17 cellular contexts compared by ENCODE assay signal in genomic region chrX:2342878-2343277, GRCh38.
DNase-seq lines count a peak whose midpoint lies in the region; ATAC-seq, FAIRE-seq and TF ChIP-seq lines count a peak whose summit lies in the region.
"Had no signal": no experiment of that assay in that cellular context is flagged by ENCODE, and none has a peak within 500 bp of the region (broad histone marks: within the 10 kb centered on the region; RNA-seq: fewer than 3 reads in every experiment).

No MANE protein-coding gene starts in this region.

- FAIRE-seq in K562 (lab: Jason Lieb, UNC): no peak

- no peaks in the 10 kb centered on the region for H3K79me2 ChIP-seq in K562 (ENCODE audit: control insufficient read depth, insufficient read depth, low read length)

- peak; percentile 2 for ATAC-seq in Right ventricle myocardium superior (ENCODE audit: poor library complexity)
- peak; percentile 29; the same call in 1 of the 3 replicates for ATAC-seq in K562
- ATAC-seq in right cardiac atrium: peak in 1 of 2 donors; percentile 7
- no peak for ATAC-seq in HG02763 (IDR thresholded peaks at IDR 0.05; ENCODE audit: unreplicated experiment)
- ATAC-seq: left lung had no signal

- H2AFZ ChIP-seq in K562 (ENCODE audit: low read depth, low read length): peak overlapping the region; percentile 45; the same call in 1 of the 2 replicates

- TF ChIP-seq CTCF in K562 (IDR thresholded peaks at IDR 0.05 in 2 of 3, conservative IDR thresholded peaks at IDR 0.05 in 1 of 3; ENCODE audit: insufficient read depth in 2 of 3, low read depth in 1 of 3, low read length in 3 of 3) (no peak), Peyer's patch (IDR thresholded peaks at IDR 0.05) (no peak)

- DNase-seq in Right ventricle myocardium superior (no peak), cardiac septum (ENCODE audit: low spot score) (no peak), K562 (ENCODE audit: extremely low read depth in 1 of 4, low spot score in 3 of 4) (peak in 1 of 4 experiments; percentile 30), right cardiac atrium (no peak), NCI-H146 (lab: John Stamatoyannopoulos, UW) (no peak), Peyer's patch (no peak)
- DNase-seq in activated CD4-positive, alpha-beta T cell treated with anti-CD3 and anti-CD28 coated beads for 48 hours: no peak
- DNase-seq: 8988T; activated CD4-positive, alpha-beta T cell treated with anti-CD3 and anti-CD28 coated beads, Interleukin-2, amount 50 U/mL, for 4 hours; DMS 273 treated with DMSO at 0.1 percent for 48 hours; left lung; MM.1S; NCI-H2081 treated with DMSO at 0.1 percent for 48 hours; NCI-H748 treated with DMSO at 0.1 percent for 48 hours; stimulated activated naive CD4-positive, alpha-beta T cell treated with Interleukin-2 at 50 U/mL for 16 hours; T-helper 9 cell had no signal

- peak overlapping the region; percentile 56; the same call in 2 of the 3 replicates for H3K27ac ChIP-seq in K562 (ENCODE audit: extremely low read depth, low read depth, low read length)
- H3K27ac ChIP-seq in right cardiac atrium (ENCODE audit: low read length): peak overlapping the region; percentile 96
- H3K27ac ChIP-seq in Peyer's patch: no peak overlapping the region
- H3K27ac ChIP-seq: left lung had no signal

- no peak for TF ChIP-seq EP300 in K562 (IDR thresholded peaks at IDR 0.05; ENCODE audit: low read length)

- no peaks in the 10 kb centered on the region for H3K9me1 ChIP-seq in K562 (ENCODE audit: control insufficient read depth, insufficient read depth, low read length)

- WGBS in K562 (ENCODE audit: insufficient coverage, low coverage, missing lambda C conversion rate): 19% methylated on average over 6 of the region's 7 CpGs
- 66% methylated on average over 7 of the region's 7 CpGs for WGBS in right cardiac atrium

- H3K27me3 ChIP-seq in K562 (ENCODE audit: control insufficient read depth in 2 of 2, insufficient read depth in 2 of 2, low read length in 2 of 2) (no peaks in the 10 kb centered on the region), right cardiac atrium (ENCODE audit: control insufficient read depth, insufficient read depth) (no peaks in the 10 kb centered on the region), Peyer's patch (no peaks in the 10 kb centered on the region)
- H3K27me3 ChIP-seq: left lung had no signal

- H3K4me3 ChIP-seq in K562: no peak overlapping the region
- H3K4me3 ChIP-seq in right cardiac atrium (ENCODE audit: low read length): no peak overlapping the region
- no peak overlapping the region for H3K4me3 ChIP-seq in Peyer's patch
- H3K4me3 ChIP-seq: left lung had no signal

- intact Hi-C loops in Right ventricle myocardium superior (cut with DNase I): no loop called here
- intact Hi-C loops in cardiac septum (cut with DNase I): loop anchor here (2.0 to 5.0 kb wide), 2 partner anchors 22 to 154 kb away; no protein-coding TSS in a partner anchor
- intact Hi-C loops in K562 (cut with micrococcal nuclease): no loop called here
- intact Hi-C loops in right cardiac atrium (cut with DNase I): no loop called here

- H3K4me2 ChIP-seq in K562 (ENCODE audit: insufficient read depth, low read length): peak overlapping the region; percentile 18

- no TSS peak for BruUV-seq in K562 (replicated peaks; lab: Mats Ljungman, UMichigan)

- H4K20me1 ChIP-seq in K562 (replicated peaks; ENCODE audit: control insufficient read depth, insufficient read depth, low read length): no peaks in the 10 kb centered on the region

- CTCF ChIA-PET in K562 (lab: Yijun Ruan, JAX; ENCODE audit: low intra/inter-chr PET ratio): no interaction called here

- TF ChIP-seq POLR2A in K562 (conservative IDR thresholded peaks at IDR 0.05) (no peak), Peyer's patch (IDR thresholded peaks at IDR 0.05) (no peak)

- H3K9me3 ChIP-seq in K562 (replicated peaks; ENCODE audit: control insufficient read depth, insufficient read depth, low read depth, low read length) (no peaks in the 10 kb centered on the region), right cardiac atrium (ENCODE audit: control insufficient read depth, low read length) (no peaks in the 10 kb centered on the region), Peyer's patch (no peaks in the 10 kb centered on the region)

- peaks cover 4 to 10% of the 10 kb centered on the region in 2 experiments; a peak in 3 of 5 replicates for H3K4me1 ChIP-seq in K562 (replicated peaks in 1 of 2; ENCODE audit: control insufficient read depth in 2 of 2, insufficient read depth in 2 of 2, low read length in 2 of 2)
- peaks cover 3% of the 10 kb centered on the region for H3K4me1 ChIP-seq in right cardiac atrium (ENCODE audit: control insufficient read depth, insufficient read depth, low read length)
- H3K4me1 ChIP-seq in Peyer's patch: no peaks in the 10 kb centered on the region
- H3K4me1 ChIP-seq: left lung had no signal

- in situ Hi-C loops in K562 (cut with MboI): no loop called here

- H3K36me3 ChIP-seq in K562 (ENCODE audit: control insufficient read depth, insufficient read depth, low read length) (no peaks in the 10 kb centered on the region), Peyer's patch (peaks cover 0 to 6% (median 0%) of the 10 kb centered on the region in 3 donors)

- no peak for TF ChIP-seq RAD21 in K562 (CRISPR knock-in tag; conservative IDR thresholded peaks at IDR 0.05 in 1 of 2, IDR thresholded peaks at IDR 0.05 in 1 of 2)

- no peak overlapping the region for H3K9ac ChIP-seq in K562 (ENCODE audit: insufficient read depth in 1 of 2, low read depth in 2 of 2, low read length in 2 of 2)

- POLR2A ChIA-PET in K562 (lab: Yijun Ruan, JAX): no interaction called here

TF ChIP-seq in K562, 482 proteins besides CTCF, POLR2A, EP300 and RAD21 (continues in another document):
- 0 out of 4 replicates have a peak, but pooled peaks of 1 of the 2 experiments have one; percentile 50 for TF ChIP-seq TEAD1 (CRISPR knock-in tag; IDR thresholded peaks at IDR 0.05)
- TF ChIP-seq ARID1B (IDR thresholded peaks at IDR 0.05): peak; percentile 31; the same call in 1 of the 2 replicates
- TF ChIP-seq ZNF592 (IDR thresholded peaks at IDR 0.05): peak; percentile 76; the same call in 1 of the 2 replicates
- TF ChIP-seq STAT5A (IDR thresholded peaks at IDR 0.05; ENCODE audit: borderline replicate concordance, low read length): no peak
- TF ChIP-seq KLF6 (CRISPR knock-in tag; IDR thresholded peaks at IDR 0.05; ENCODE audit: borderline replicate concordance): no peak
- TF ChIP-seq CBX3 (IDR thresholded peaks at IDR 0.05; ENCODE audit: borderline replicate concordance in 1 of 2, low read length in 2 of 2): no peak
- 0 out of 2 replicates have a peak, but pooled peaks have one; percentile 15 for TF ChIP-seq DMBX1 (CRISPR knock-in tag; IDR thresholded peaks at IDR 0.05; ENCODE audit: borderline replicate concordance)
- TF ChIP-seq HMBOX1 (IDR thresholded peaks at IDR 0.05): 0 out of 2 replicates have a peak, but pooled peaks have one; percentile 50
- peak; percentile 12 for TF ChIP-seq MEIS2 (IDR thresholded peaks at IDR 0.05; ENCODE audit: partially characterized antibody)
- TF ChIP-seq NCOR1 (IDR thresholded peaks at IDR 0.05): 0 out of 2 replicates have a peak, but pooled peaks have one; percentile 12
- TF ChIP-seq JUND (IDR thresholded peaks at IDR 0.05; ENCODE audit: borderline replicate concordance, low read depth, low read length): peak; percentile 46; the same call in 1 of the 2 replicates
- no peak for TF ChIP-seq JUND (tag; IDR thresholded peaks at IDR 0.05; ENCODE audit: borderline replicate concordance, low read depth, low read length)
- no peak for TF ChIP-seq SMAD4 (CRISPR knock-in tag; conservative IDR thresholded peaks at IDR 0.05)
- peak; percentile 39; the same call in 1 of the 2 replicates for TF ChIP-seq TEAD4 (IDR thresholded peaks at IDR 0.05; ENCODE audit: low read length)
- TF ChIP-seq TEAD4 (CRISPR knock-in tag; IDR thresholded peaks at IDR 0.05; ENCODE audit: borderline replicate concordance): no peak

Comparison
In these comparisons a context has a peak if more than half of its experiments do, and no peak if none do; other contexts are left out.
1. H3K27ac ChIP-seq: peak in K562 (single experiment) and right cardiac atrium (single experiment); none in Peyer's patch (0 of 4).